ENCODE assay signal across 40 cellular contexts in the genomic region with DNA sequence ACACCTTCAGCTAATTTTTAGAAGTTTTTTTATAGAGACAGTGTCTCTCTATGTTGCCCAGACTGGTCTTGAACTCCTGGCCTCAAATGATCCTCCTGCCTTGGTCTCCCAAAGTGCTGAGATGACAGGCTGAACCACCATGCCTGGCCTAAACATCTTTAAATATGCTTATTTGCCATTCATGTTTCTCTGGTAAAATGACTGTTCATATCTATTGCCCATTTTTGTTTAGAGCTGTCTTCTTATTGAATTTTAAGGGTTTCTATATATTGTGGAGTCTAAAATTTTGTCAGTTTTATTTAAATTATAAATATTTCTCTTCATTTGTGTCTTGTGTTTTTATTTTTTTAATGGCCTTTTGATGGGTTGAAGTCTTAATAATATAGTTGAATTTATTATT. TPM values are rescaled to one million over a fixed set of nuclear protein-coding genes. Genes with fewer than 3 reads are reported as not detected.
"Had no signal": no experiment of that assay in that cellular context is flagged by ENCODE, and none has a peak within 500 bp of the region (broad histone marks: within the 10 kb centered on the region; RNA-seq: fewer than 3 reads in every experiment).

No MANE protein-coding gene starts in this region.

- FAIRE-seq: astrocyte, bronchial epithelial cell had no signal

- H3K4me1 ChIP-seq: adrenal gland, ascending aorta, breast epithelium had no signal

- H3K27me3 Mint-ChIP-seq: activated naive CD4-positive, alpha-beta T cell treated with anti-CD3 and anti-CD28 coated beads, Interleukin-2, amount 50 U/mL, for 24 hours; activated naive CD8-positive, alpha-beta T cell; activated naive CD8-positive, alpha-beta T cell treated with anti-CD3 and anti-CD28 coated beads for 36 hours; activated naive CD8-positive, alpha-beta T cell treated with anti-CD3 and anti-CD28 coated beads, Interleukin-2, amount 10 ng/mL, durations not matched to agents 7 days and 5 days; activated naive CD8-positive, alpha-beta T cell treated with anti-CD3 and anti-CD28 coated beads, Interleukin-2, amount 50 U/mL, for 24 hours; central memory CD8-positive, alpha-beta T cell had no signal

- H3K4me3 ChIP-seq: adrenal gland, ascending aorta, breast epithelium, cardiac muscle cell had no signal

- H3K36me3 ChIP-seq: adrenal gland, ascending aorta, brain microvascular endothelial cell, breast epithelium, cardiac muscle cell had no signal

- H3K27me3 ChIP-seq: adrenal gland, ascending aorta, brain microvascular endothelial cell, breast epithelium, cardiac muscle cell had no signal

- ATAC-seq: activated naive CD4-positive, alpha-beta T cell treated with anti-CD3 and anti-CD28 coated beads, Interleukin-2, amount 50 U/mL, for 72 hours; activated naive CD8-positive, alpha-beta T cell treated with anti-CD3 and anti-CD28 coated beads, Interleukin-2, amount 50 U/mL, for 24 hours; activated T-cell treated with anti-CD3 and anti-CD28 coated beads, Interleukin-2, amount 50 U/mL, for 4 hours; activated T-cell treated with anti-CD3 and anti-CD28 coated beads, Interleukin-2, amount 50 U/mL, for 72 hours; activated T-helper 17 cell treated with anti-CD3 and anti-CD28 coated beads, Interleukin-2, amount 50 U/mL, for 72 hours had no signal

- H3K36me3 Mint-ChIP-seq: activated naive CD4-positive, alpha-beta T cell treated with anti-CD3 and anti-CD28 coated beads, Interleukin-2, amount 10 ng/mL, durations not matched to agents 7 days and 5 days had no signal

- H3K4me1 Mint-ChIP-seq: brain had no signal

- DNase-seq: activated effector memory CD4-positive, alpha-beta T cell treated with anti-CD3 and anti-CD28 coated beads, Interleukin-2, amount 50 U/mL, for 16 hours; activated effector memory CD4-positive, alpha-beta T cell treated with Interleukin-2 at 50 U/mL for 16 hours; activated gamma-delta T cell; activated gamma-delta T cell treated with Interleukin-2 at 50 U/mL for 16 hours; activated naive CD4-positive, alpha-beta T cell; activated naive CD4-positive, alpha-beta T cell treated with anti-CD3 and anti-CD28 coated beads for 36 hours; activated naive CD4-positive, alpha-beta T cell treated with anti-CD3 and anti-CD28 coated beads, Interleukin-2, amount 10 ng/mL, durations not matched to agents 7 days and 5 days; activated naive CD4-positive, alpha-beta T cell treated with anti-CD3 and anti-CD28 coated beads, Interleukin-2, amount 50 U/mL, for 16 hours; activated naive CD4-positive, alpha-beta T cell treated with Interleukin-2 at 50 U/mL for 16 hours; activated naive CD8-positive, alpha-beta T cell treated with anti-CD3 and anti-CD28 coated beads for 36 hours; activated naive CD8-positive, alpha-beta T cell treated with anti-CD3 and anti-CD28 coated beads, Interleukin-2, amount 10 ng/mL, durations not matched to agents 7 days and 5 days; activated naive CD8-positive, alpha-beta T cell treated with anti-CD3 and anti-CD28 coated beads, Interleukin-2, amount 50 U/mL, for 24 hours; activated T-cell treated with anti-CD3 and anti-CD28 coated beads, Interleukin-2, amount 50 U/mL, for 1 hour; activated T-cell treated with anti-CD3 and anti-CD28 coated beads, Interleukin-2, amount 50 U/mL, for 24 hours; activated T-cell treated with anti-CD3 and anti-CD28 coated beads, Interleukin-2, amount 50 U/mL, for 4 hours; activated T-cell treated with anti-CD3 and anti-CD28 coated beads, Interleukin-2, amount 50 U/mL, for 48 hours; activated T-cell treated with anti-CD3 and anti-CD28 coated beads, Interleukin-2, amount 50 U/mL, for 72 hours; adrenal gland; amniotic stem cell; amygdala; anterior cingulate cortex; aorta; brain microvascular endothelial cell; caudate nucleus; central memory CD4-positive, alpha-beta T cell; cerebellar nuclear complex had no signal

- H3K4me3 Mint-ChIP-seq: activated naive CD4-positive, alpha-beta T cell treated with anti-CD3 and anti-CD28 coated beads for 36 hours; activated naive CD4-positive, alpha-beta T cell treated with anti-CD3 and anti-CD28 coated beads, Interleukin-2, amount 10 ng/mL, durations not matched to agents 7 days and 5 days; activated naive CD4-positive, alpha-beta T cell treated with anti-CD3 and anti-CD28 coated beads, Interleukin-2, amount 50 U/mL, for 24 hours; activated naive CD8-positive, alpha-beta T cell; activated naive CD8-positive, alpha-beta T cell treated with anti-CD3 and anti-CD28 coated beads for 36 hours; activated naive CD8-positive, alpha-beta T cell treated with anti-CD3 and anti-CD28 coated beads, Interleukin-2, amount 10 ng/mL, durations not matched to agents 7 days and 5 days; activated naive CD8-positive, alpha-beta T cell treated with anti-CD3 and anti-CD28 coated beads, Interleukin-2, amount 50 U/mL, for 24 hours; activated T-cell treated with anti-CD3 and anti-CD28 coated beads, Interleukin-2, amount 50 U/mL, for 24 hours; activated T-cell treated with anti-CD3 and anti-CD28 coated beads, Interleukin-2, amount 50 U/mL, for 4 hours; activated T-cell treated with anti-CD3 and anti-CD28 coated beads, Interleukin-2, amount 50 U/mL, for 72 hours; activated T-helper 1 cell treated with anti-CD3 and anti-CD28 coated beads, Interleukin-12 subunit alpha, Interleukin-12 subunit beta, Interleukin-2, Interleukin-4 antibody, amounts not matched to agents 30 ng/mL and 10 ng/mL and 1 ng/mL, durations not matched to agents 14 hours and 24 hours and 36 hours; activated T-helper 17 cell treated with anti-CD3 and anti-CD28 coated beads, Interleukin-2, amount 50 U/mL, for 72 hours; brain; central memory CD8-positive, alpha-beta T cell had no signal

- H3K27ac Mint-ChIP-seq: activated naive CD4-positive, alpha-beta T cell treated with anti-CD3 and anti-CD28 coated beads for 36 hours; activated naive CD4-positive, alpha-beta T cell treated with anti-CD3 and anti-CD28 coated beads, Interleukin-2, amount 10 ng/mL, durations not matched to agents 7 days and 5 days; activated naive CD4-positive, alpha-beta T cell treated with anti-CD3 and anti-CD28 coated beads, Interleukin-2, amount 50 U/mL, for 24 hours; activated naive CD4-positive, alpha-beta T cell treated with anti-CD3 and anti-CD28 coated beads, Interleukin-2, amount 50 U/mL, for 72 hours; activated naive CD8-positive, alpha-beta T cell; activated naive CD8-positive, alpha-beta T cell treated with anti-CD3 and anti-CD28 coated beads for 36 hours; activated naive CD8-positive, alpha-beta T cell treated with anti-CD3 and anti-CD28 coated beads, Interleukin-2, amount 10 ng/mL, durations not matched to agents 7 days and 5 days; activated naive CD8-positive, alpha-beta T cell treated with anti-CD3 and anti-CD28 coated beads, Interleukin-2, amount 50 U/mL, for 24 hours; activated T-cell treated with anti-CD3 and anti-CD28 coated beads, Interleukin-2, amount 50 U/mL, for 24 hours; activated T-cell treated with anti-CD3 and anti-CD28 coated beads, Interleukin-2, amount 50 U/mL, for 72 hours; activated T-helper 1 cell treated with anti-CD3 and anti-CD28 coated beads, Interleukin-12 subunit alpha, Interleukin-12 subunit beta, Interleukin-2, Interleukin-4 antibody, amounts not matched to agents 30 ng/mL and 10 ng/mL and 1 ng/mL, durations not matched to agents 14 hours and 24 hours and 36 hours; activated T-helper 17 cell treated with anti-CD3 and anti-CD28 coated beads, Interleukin-2, amount 50 U/mL, for 72 hours; activated T-helper 2 cell treated with anti-CD3 and anti-CD28 coated beads, Interferon-gamma antibody, Interleukin-2, Interleukin-4, amounts not matched to agents 10 μg/mL and 5 μg/mL and 100 μg/mL, durations not matched to agents 14 hours and 24 hours and 36 hours; brain had no signal

- H3K27ac ChIP-seq: adrenal gland, ascending aorta, brain microvascular endothelial cell, breast epithelium, cardiac muscle cell had no signal

RNA-seq across cellular contexts. Expression of gene PM20D1, which starts 3.0 kb away (rescaled TPM):
- total RNA-seq: ascending aorta, astrocyte, bronchial epithelial cell, cardiac muscle cell, chondrocyte had no signal
